ENCODE assay signal across 19 cellular contexts in genomic region chr16:19431636-19432340, GRCh38. TPM values are rescaled to one million over a fixed set of nuclear protein-coding genes. Genes with fewer than 3 reads are reported as not detected.
DNase-seq lines count a peak whose midpoint lies in the region; ATAC-seq, FAIRE-seq and TF ChIP-seq lines count a peak whose summit lies in the region.
"Had no signal": no experiment of that assay in that cellular context is flagged by ENCODE, and none has a peak within 500 bp of the region (broad histone marks: within the 10 kb centered on the region; RNA-seq: fewer than 3 reads in every experiment).

No MANE protein-coding gene starts in this region.

- no peak overlapping the region for H2BK120ac ChIP-seq in trophoblast cell (ENCODE audit: insufficient read depth, low read length, poor library complexity)

- no peak overlapping the region for H2BK5ac ChIP-seq in trophoblast cell (ENCODE audit: low read depth, low read length, poor library complexity)

- H3F3A ChIP-seq in SK-N-SH (replicated peaks; ENCODE audit: insufficient read depth) = no peaks in the 10 kb centered on the region

- H4K8ac ChIP-seq in trophoblast cell (ENCODE audit: low read depth, low read length) = no peak overlapping the region

- H3K9ac ChIP-seq in HCT116 (ENCODE audit: low read length) (no peak overlapping the region), SK-N-SH (no peak overlapping the region), trophoblast cell (ENCODE audit: low read length) (no peak overlapping the region), kidney (ENCODE audit: low read length in 2 of 2) (no peak overlapping the region)

- no peak overlapping the region for H3K27ac ChIP-seq in HCT116 (ENCODE audit: low read depth, low read length)
- no peak overlapping the region for H3K27ac ChIP-seq in SK-N-SH (ENCODE audit: low read depth in 2 of 2, low read length in 1 of 2)
- H3K27ac ChIP-seq in trophoblast cell (ENCODE audit: low read depth, low read length) = no peak overlapping the region
- H3K27ac ChIP-seq in substantia nigra (ENCODE audit: low read depth, low read length, poor library complexity, severe bottlenecking) = no peak overlapping the region
- H3K27ac ChIP-seq in kidney (ENCODE audit: low read depth in 2 of 2, low read length in 2 of 2) = no peak overlapping the region

- no peak overlapping the region for H4K12ac ChIP-seq in trophoblast cell (ENCODE audit: low read depth, low read length)

- H3K9me2 ChIP-seq in HCT116 (ENCODE audit: insufficient read depth) = no peaks in the 10 kb centered on the region
- H3K9me2 ChIP-seq in SK-N-SH = no peaks in the 10 kb centered on the region

- H3K4me3 ChIP-seq in HCT116 (replicated peaks in 1 of 2; ENCODE audit: low read depth in 1 of 2, low read length in 2 of 2) (no peak overlapping the region), SK-N-SH (ENCODE audit: low read depth in 2 of 2, low read length in 1 of 2) (no peak overlapping the region), trophoblast cell (ENCODE audit: low read depth, low read length) (no peak overlapping the region), kidney (ENCODE audit: low read length in 2 of 2) (no peak overlapping the region)

- H4K20me1 ChIP-seq in HCT116 (ENCODE audit: insufficient read depth) (no peaks in the 10 kb centered on the region), SK-N-SH (ENCODE audit: insufficient read depth) (no peaks in the 10 kb centered on the region)

- H3K79me1 ChIP-seq in trophoblast cell (ENCODE audit: low read length) = no peaks in the 10 kb centered on the region

- no peak overlapping the region for H3K4ac ChIP-seq in trophoblast cell (ENCODE audit: low read depth, low read length)

- CTCF ChIA-PET in HCT116 (lab: Charles Lee) (interaction anchor here (0.7 kb wide), 1 partner anchor 12 kb away, joined by 3 read pairs; no protein-coding TSS in a partner anchor), SK-N-SH (lab: Yijun Ruan, JAX) (interaction anchor here (0.7 to 1.8 kb wide), 3 partner anchors 13 to 16 kb away, joined by 3 to 5 read pairs (median 3); partner anchors contain the start of gene TMC5)

- H3K4me2 ChIP-seq in HCT116 (ENCODE audit: low read length) (peak overlapping the region; percentile 23; the same call in 1 of the 2 replicates), SK-N-SH (no peak overlapping the region), trophoblast cell (ENCODE audit: low read length) (no peak overlapping the region)

- BruUV-seq in HCT116 (replicated peaks; lab: Mats Ljungman, UMichigan) = TSS peak; percentile 20

- H2AFZ ChIP-seq in HCT116 (ENCODE audit: low read depth, low read length, poor library complexity, severe bottlenecking) (no peak overlapping the region), SK-N-SH (ENCODE audit: low read depth) (no peak overlapping the region), trophoblast cell (ENCODE audit: insufficient read depth, low read length, poor library complexity) (no peak overlapping the region)

- ATAC-seq in HCT116 (no peak), esophagus mucosa (peak; percentile 65), GM19397 (IDR thresholded peaks at IDR 0.05; ENCODE audit: unreplicated experiment) (no peak)
- ATAC-seq: right cardiac atrium had no signal

- no peak overlapping the region for H4K91ac ChIP-seq in trophoblast cell (ENCODE audit: low read depth, low read length)

- TF ChIP-seq RAD21 in HCT116 (IDR thresholded peaks at IDR 0.05; ENCODE audit: low read depth) = no peak
- TF ChIP-seq RAD21 in SK-N-SH (IDR thresholded peaks at IDR 0.05; ENCODE audit: low read length) = no peak

- no peak for TF ChIP-seq CTCF in HCT116 (IDR thresholded peaks at IDR 0.05 in 2 of 3, conservative IDR thresholded peaks at IDR 0.05 in 1 of 3; ENCODE audit: borderline replicate concordance in 1 of 3, insufficient read depth in 1 of 3, low read depth in 2 of 3, low read length in 2 of 3)
- TF ChIP-seq CTCF in SK-N-SH (IDR thresholded peaks at IDR 0.05) = no peak
- TF ChIP-seq CTCF in kidney (IDR thresholded peaks at IDR 0.05; ENCODE audit: borderline replicate concordance, extremely low read depth, insufficient read depth) = no peak

- POLR2A ChIA-PET in HCT116 (lab: Charles Lee) (interaction anchor here (1.2 kb wide), 1 partner anchor 12 kb away, joined by 5 read pairs; no protein-coding TSS in a partner anchor), SK-N-SH (lab: Yijun Ruan, JAX) (interaction anchor here (0.7 kb wide), 1 partner anchor 23 kb away, joined by 4 read pairs; no protein-coding TSS in a partner anchor)

- RAD21 ChIA-PET in HCT116 (lab: Charles Lee; ENCODE audit: low non-redundant PET in 1 of 2, low total read pairs in 2 of 2, uncharacterized antibody in 2 of 2, unreplicated experiment in 2 of 2) = interaction anchor here in 1 of 2 experiments (0.7 kb wide), 1 partner anchor 13 kb away, joined by 4 read pairs; no protein-coding TSS in a partner anchor

- H3K4me1 ChIP-seq in HCT116 (ENCODE audit: control insufficient read depth in 1 of 2, insufficient read depth in 2 of 2, low read length in 2 of 2) = peaks cover 2 to 13% of the 10 kb centered on the region in 2 experiments; a peak in 2 of 4 replicates
- no peaks in the 10 kb centered on the region for H3K4me1 ChIP-seq in SK-N-SH (ENCODE audit: control insufficient read depth in 1 of 2, insufficient read depth in 2 of 2, low read depth in 1 of 2, low read length in 1 of 2)
- peaks cover 0 to 2% of the 10 kb centered on the region in 2 experiments for H3K4me1 ChIP-seq in trophoblast cell (ENCODE audit: control insufficient read depth in 1 of 2, insufficient read depth in 2 of 2, low read length in 2 of 2)
- no peaks in the 10 kb centered on the region for H3K4me1 ChIP-seq in kidney (ENCODE audit: control insufficient read depth in 1 of 2, insufficient read depth in 1 of 2, low read depth in 1 of 2, low read length in 2 of 2)

- no peaks in the 10 kb centered on the region for H3K79me2 ChIP-seq in HCT116 (ENCODE audit: insufficient read depth, low read length)
- no peaks in the 10 kb centered on the region for H3K79me2 ChIP-seq in SK-N-SH (ENCODE audit: insufficient read depth)
- H3K79me2 ChIP-seq in trophoblast cell (ENCODE audit: control insufficient read depth, insufficient read depth, low read length, poor library complexity) = no peaks in the 10 kb centered on the region

- no peak for TF ChIP-seq POLR2A in HCT116 (IDR thresholded peaks at IDR 0.05; ENCODE audit: borderline replicate concordance, extremely low read depth, insufficient read depth, insufficient read length)

- FAIRE-seq in kidney (lab: Jason Lieb, UNC) = no peak
- FAIRE-seq: TTC549 had no signal

- H3K23ac ChIP-seq in trophoblast cell (ENCODE audit: low read length) = no peak overlapping the region

- H3K18ac ChIP-seq in trophoblast cell (ENCODE audit: low read length) = no peak overlapping the region

- H3K14ac ChIP-seq in trophoblast cell (ENCODE audit: low read length) = no peak overlapping the region

- DNase-seq in HCT116 (ENCODE audit: low read depth, low spot score) = no peak
- no peak for DNase-seq in SK-N-SH
- DNase-seq in trophoblast cell = peak; percentile 80 to 94
- no peak for DNase-seq in substantia nigra (lab: John Stamatoyannopoulos, UW)
- no peak for DNase-seq in kidney
- DNase-seq in pons (ENCODE audit: low spot score) = no peak
- DNase-seq: activated naive CD4-positive, alpha-beta T cell; activated T-cell treated with anti-CD3 and anti-CD28 coated beads for 4 hours; aorta; endodermal cell; kidney glomerular epithelial cell; right cardiac atrium; stimulated activated naive B cell treated with anti-CD40 and anti-IgM and Interleukin-4, amounts not matched to agents 10 μg/mL and 1 μg/mL and 100 μg/mL, for 72 hours had no signal

- H3K27me3 ChIP-seq in HCT116 (ENCODE audit: insufficient read depth, low read length) (no peaks in the 10 kb centered on the region), SK-N-SH (ENCODE audit: insufficient read depth) (no peaks in the 10 kb centered on the region), trophoblast cell (ENCODE audit: insufficient read depth, low read length) (no peaks in the 10 kb centered on the region)

- no peak overlapping the region for H2BK12ac ChIP-seq in trophoblast cell (ENCODE audit: low read length)

- H3K36me3 ChIP-seq in HCT116 (ENCODE audit: control insufficient read depth in 1 of 2, insufficient read depth in 2 of 2, low read length in 2 of 2) = no peaks in the 10 kb centered on the region; a peak in 2 of 4 replicates
- H3K36me3 ChIP-seq in SK-N-SH (replicated peaks in 1 of 2; ENCODE audit: control insufficient read depth in 1 of 2, insufficient read depth in 2 of 2, low read length in 1 of 2) = no peaks in the 10 kb centered on the region
- no peaks in the 10 kb centered on the region for H3K36me3 ChIP-seq in trophoblast cell (ENCODE audit: control insufficient read depth in 1 of 2, insufficient read depth in 2 of 2, low read length in 2 of 2)
- no peaks in the 10 kb centered on the region for H3K36me3 ChIP-seq in kidney (ENCODE audit: control insufficient read depth in 1 of 2, insufficient read depth in 2 of 2, low read length in 2 of 2)

- peak in 1 of 2 experiments; percentile 60; a peak in 1 of 4 replicates for TF ChIP-seq EP300 in SK-N-SH (IDR thresholded peaks at IDR 0.05; ENCODE audit: borderline replicate concordance in 1 of 2, low read depth in 1 of 2, low read length in 1 of 2)

- 51% methylated on average over 6 of the region's 6 CpGs for WGBS in SK-N-SH (ENCODE audit: low lambda C conversion rate)
- no CpG with 5 or more reads among the region's 6 CpGs for WGBS in trophoblast cell (ENCODE audit: extremely low coverage, insufficient coverage, insufficient read length)

- H3K9me3 ChIP-seq in HCT116 (ENCODE audit: control insufficient read depth in 1 of 2, insufficient read depth in 1 of 2, low read depth in 1 of 2, low read length in 2 of 2) (no peaks in the 10 kb centered on the region), SK-N-SH (no peaks in the 10 kb centered on the region), trophoblast cell (ENCODE audit: insufficient read depth, low read depth, low read length) (no peaks in the 10 kb centered on the region), kidney (ENCODE audit: control insufficient read depth in 1 of 2, low read length in 2 of 2) (no peaks in the 10 kb centered on the region)

- no peak overlapping the region for H2AK5ac ChIP-seq in trophoblast cell (ENCODE audit: low read length)

- intact Hi-C loops in HCT116 (cut with micrococcal nuclease) = no loop called here
- intact Hi-C loops in kidney (cut with DNase I) = no loop called here

TF ChIP-seq in HCT116, 20 proteins besides CTCF, POLR2A, EP300 and RAD21 (continues in another document):
- no peak for TF ChIP-seq EZH2 (IDR thresholded peaks at IDR 0.05)
- no peak for TF ChIP-seq EGR1 (IDR thresholded peaks at IDR 0.05; ENCODE audit: low read depth)
- no peak for TF ChIP-seq ZFX (IDR thresholded peaks at IDR 0.05)

TF ChIP-seq in SK-N-SH, 30 proteins besides CTCF, POLR2A, EP300 and RAD21:
- TF ChIP-seq GATA2 (CRISPR knock-in tag; IDR thresholded peaks at IDR 0.05) (peak; percentile 55), MXI1 (IDR thresholded peaks at IDR 0.05; ENCODE audit: low read depth, low read length) (no peak)

RNA-seq across cellular contexts. Expression of gene TMC5, which starts 14.1 kb away (rescaled TPM):
- 15.7 TPM for total RNA-seq in HCT116 (2021; ENCODE audit: unreplicated experiment)
- polyA plus RNA-seq in HCT116 (2012) = 11.9 and 12.7 TPM in 2 replicates
- not detected in 2 replicates for polyA plus RNA-seq in SK-N-SH (2012; rRNA removed)
- polyA plus RNA-seq in SK-N-SH (2012; cell fraction: cytosol; rRNA removed) = not detected in 2 replicates
- polyA plus RNA-seq in SK-N-SH (2012; cell fraction: nucleus; rRNA removed) = not detected in 2 replicates
- total RNA-seq in esophagus mucosa = 5.0 TPM
- polyA plus RNA-seq in trophoblast cell (2013) = 1.7 and 1.9 TPM in 2 replicates
- total RNA-seq in kidney = 6.6 TPM
- polyA plus RNA-seq in kidney (ENCODE audit: insufficient read depth, low read depth, low replicate concordance) = 1.0 TPM
- total RNA-seq: chondrocyte, fibroblast of villous mesenchyme, RPMI7951 had no signal

Comparison
In these comparisons a context has a peak if more than half of its experiments do, and no peak if none do; other contexts are left out.
1. DNase-seq: peak in trophoblast cell (2 of 2); none in HCT116 (single experiment), SK-N-SH (single experiment), substantia nigra (0 of 49), kidney (single experiment) and pons (single experiment).